22 cellular contexts compared by ENCODE assay signal in genomic region chr17:66630828-66631472, GRCh38.
DNase-seq lines count a peak whose midpoint lies in the region; ATAC-seq, FAIRE-seq and TF ChIP-seq lines count a peak whose summit lies in the region.
"Had no signal": no experiment of that assay in that cellular context is flagged by ENCODE, and none has a peak within 500 bp of the region (broad histone marks: within the 10 kb centered on the region; RNA-seq: fewer than 3 reads in every experiment).

No MANE protein-coding gene starts in this region.

- peaks cover 2% of the 10 kb centered on the region for H3K79me2 ChIP-seq in HepG2 (ENCODE audit: insufficient read depth, low read length)

- H3K9me3 Mint-ChIP-seq in activated naive CD8-positive, alpha-beta T cell treated with anti-CD3 and anti-CD28 coated beads for 36 hours, result no peaks in the 10 kb centered on the region
- no peaks in the 10 kb centered on the region for H3K9me3 Mint-ChIP-seq in MCF 10A (ENCODE audit: unreplicated experiment)
- H3K9me3 Mint-ChIP-seq: CD8-positive, alpha-beta memory T cell; GM23338; HFFc6 had no signal

- H3K27me3 Mint-ChIP-seq in T-helper 17 cell (no peaks in the 10 kb centered on the region), MCF 10A (ENCODE audit: insufficient read depth, unreplicated experiment) (no peaks in the 10 kb centered on the region)
- H3K27me3 Mint-ChIP-seq in activated naive CD8-positive, alpha-beta T cell treated with anti-CD3 and anti-CD28 coated beads for 36 hours, result no peaks in the 10 kb centered on the region
- H3K27me3 Mint-ChIP-seq: CD4-positive, CD25-positive, alpha-beta regulatory T cell had no signal

- H3K9me3 ChIP-seq in T-helper 17 cell (ENCODE audit: control insufficient read depth, low read length, poor library complexity, severe bottlenecking), result no peaks in the 10 kb centered on the region
- H3K9me3 ChIP-seq in HepG2 (ENCODE audit: low read length), result no peaks in the 10 kb centered on the region
- H3K9me3 ChIP-seq: BE2C had no signal

- TF ChIP-seq EP300 in HepG2 (IDR thresholded peaks at IDR 0.05; ENCODE audit: low read depth in 2 of 2, low read length in 2 of 2) (no peak), HepG2 (CRISPR knock-in tag; IDR thresholded peaks at IDR 0.05; ENCODE audit: borderline replicate concordance) (no peak)

- POLR2A ChIA-PET in HepG2 (lab: Yijun Ruan, JAX) (no interaction called here), MCF 10A (lab: Yijun Ruan, JAX) (interaction anchor here (0.7 kb wide), 1 partner anchor 77 kb away, joined by 3 read pairs; no protein-coding TSS in a partner anchor)

- H3K4me3 ChIP-seq in HepG2 (replicated peaks in 1 of 3; ENCODE audit: insufficient read depth in 1 of 3, low read depth in 2 of 3, low read length in 3 of 3), result no peak overlapping the region
- H3K4me3 ChIP-seq: GM23338 had no signal

- no peak for ATAC-seq in T-helper 17 cell
- ATAC-seq in HepG2, result no peak
- ATAC-seq: GM23338, HCT116 had no signal

- H3K4me1 ChIP-seq in HepG2 (ENCODE audit: insufficient read depth, low read length), result no peaks in the 10 kb centered on the region
- H3K4me1 ChIP-seq: BE2C had no signal

- H3K27me3 ChIP-seq in HepG2 (ENCODE audit: control insufficient read depth in 1 of 2, insufficient read depth in 2 of 2, low read length in 2 of 2), result no peaks in the 10 kb centered on the region
- H3K27me3 ChIP-seq: BE2C had no signal

- intact Hi-C loops in HepG2 (cut with micrococcal nuclease; ENCODE audit: unreplicated experiment) (no loop called here), MCF 10A (cut with micrococcal nuclease) (no loop called here)

- 0 out of 5 replicates have a peak, but pooled peaks cover 0 to 1% of the 10 kb centered on the region in 2 experiments for H3K36me3 ChIP-seq in HepG2 (replicated peaks in 1 of 2; ENCODE audit: control insufficient read depth in 1 of 2, insufficient read depth in 2 of 2, low read length in 2 of 2)
- H3K36me3 ChIP-seq: BE2C had no signal

- H3K27ac ChIP-seq in HepG2 (ENCODE audit: extremely low read length, insufficient read depth, low read length) (no peak overlapping the region), caudate nucleus (ENCODE audit: low read depth, low read length) (no peak overlapping the region)
- H3K27ac ChIP-seq: HL-60 had no signal

- in situ Hi-C loops in HepG2 (cut with HindIII; ENCODE audit: extremely low pct_ligation_motif_present, low pct_unique_long_range_greater_than_20kb), result no loop called here

- CTCF ChIA-PET in HepG2 (lab: Yijun Ruan, JAX; ENCODE audit: low intra/inter-chr PET ratio, low total read pairs) (no interaction called here), MCF 10A (lab: Yijun Ruan, JAX) (interaction anchor here (1.1 to 1.9 kb wide), 2 partner anchors 22 to 431 kb away, joined by 3 to 8 read pairs; no protein-coding TSS in a partner anchor)

- FAIRE-seq in HepG2 (lab: Jason Lieb, UNC) (no peak), H54 (lab: Jason Lieb, UNC) (no peak)
- FAIRE-seq: A204.1, G401.6, GM12891 had no signal

- H4K20me1 ChIP-seq in HepG2 (ENCODE audit: insufficient read depth, low read length), result no peaks in the 10 kb centered on the region

- no peak for TF ChIP-seq RAD21 in HepG2 (CRISPR knock-in tag; IDR thresholded peaks at IDR 0.05)

- H3K36me3 Mint-ChIP-seq in T-helper 17 cell (ENCODE audit: low read depth), result no peaks in the 10 kb centered on the region
- peaks cover 6% of the 10 kb centered on the region for H3K36me3 Mint-ChIP-seq in activated naive CD8-positive, alpha-beta T cell treated with anti-CD3 and anti-CD28 coated beads for 36 hours
- H3K36me3 Mint-ChIP-seq in MCF 10A (ENCODE audit: insufficient read depth, unreplicated experiment), result no peaks in the 10 kb centered on the region
- H3K36me3 Mint-ChIP-seq: CD4-positive, CD25-positive, alpha-beta regulatory T cell; CD8-positive, alpha-beta memory T cell had no signal

- H2AFZ ChIP-seq in HepG2 (ENCODE audit: low read length), result no peak overlapping the region
- H2AFZ ChIP-seq: GM23338 had no signal

- no peak for DNase-seq in T-helper 17 cell
- DNase-seq in activated naive CD8-positive, alpha-beta T cell treated with anti-CD3 and anti-CD28 coated beads for 36 hours, result no peak
- no peak for DNase-seq in HepG2 (ENCODE audit: low spot score)
- DNase-seq in H54 (ENCODE audit: insufficient read length, low spot score), result no peak
- no peak for DNase-seq in MCF 10A (ENCODE audit: unreplicated experiment)
- no peak for DNase-seq in caudate nucleus (lab: John Stamatoyannopoulos, UW)
- DNase-seq: ACHN; BE2C; C1 segment of cervical spinal cord; CD4-positive, CD25-positive, alpha-beta regulatory T cell; CD8-positive, alpha-beta memory T cell; COR-L47; DMS 273 treated with DMSO at 0.1 percent for 48 hours; H7; HFFc6; IMR-90 had no signal

- TF ChIP-seq CTCF in HepG2 (CRISPR knock-in tag; IDR thresholded peaks at IDR 0.05) (no peak), MCF 10A (IDR thresholded peaks at IDR 0.05; ENCODE audit: unreplicated experiment) (no peak)

- no peak overlapping the region for H3K9ac ChIP-seq in HepG2 (ENCODE audit: insufficient read depth, low read depth, low read length)

- peaks cover 27% of the 10 kb centered on the region for H3K4me1 Mint-ChIP-seq in T-helper 17 cell
- H3K4me1 Mint-ChIP-seq in activated naive CD8-positive, alpha-beta T cell treated with anti-CD3 and anti-CD28 coated beads for 36 hours, result peaks cover 43% of the 10 kb centered on the region
- H3K4me1 Mint-ChIP-seq in MCF 10A (ENCODE audit: insufficient read depth, unreplicated experiment), result peaks cover 3% of the 10 kb centered on the region

- H3K4me2 ChIP-seq in HepG2 (ENCODE audit: low read depth, low read length), result no peak overlapping the region
- H3K4me2 ChIP-seq: GM23338 had no signal

- H3K4me3 Mint-ChIP-seq in T-helper 17 cell (no peak overlapping the region), MCF 10A (ENCODE audit: unreplicated experiment) (no peak overlapping the region)
- H3K4me3 Mint-ChIP-seq in activated naive CD8-positive, alpha-beta T cell treated with anti-CD3 and anti-CD28 coated beads for 36 hours, result no peak overlapping the region
- H3K4me3 Mint-ChIP-seq: CD4-positive, CD25-positive, alpha-beta regulatory T cell; CD8-positive, alpha-beta memory T cell; GM23338; HFFc6 had no signal

- H3K27ac Mint-ChIP-seq in T-helper 17 cell, result peak overlapping the region; percentile 16
- peak overlapping the region; percentile 8 for H3K27ac Mint-ChIP-seq in activated naive CD8-positive, alpha-beta T cell treated with anti-CD3 and anti-CD28 coated beads for 36 hours
- no peak overlapping the region for H3K27ac Mint-ChIP-seq in MCF 10A (ENCODE audit: low read depth, unreplicated experiment)
- H3K27ac Mint-ChIP-seq: GM23338, HFFc6 had no signal

- no peak for TF ChIP-seq POLR2A in HepG2 (IDR thresholded peaks at IDR 0.05; ENCODE audit: insufficient read depth in 1 of 2, low read depth in 2 of 2, low read length in 2 of 2)
- TF ChIP-seq POLR2A in H54 (IDR thresholded peaks at IDR 0.05; ENCODE audit: low read depth, low read length), result no peak

- no TSS peak for BruUV-seq in HepG2 (replicated peaks; lab: Mats Ljungman, UMichigan)
- BruUV-seq in MCF 10A (replicated peaks; lab: Mats Ljungman, UMichigan), result no TSS peak

- 93% methylated on average over 3 of the region's 3 CpGs for WGBS in HepG2 (ENCODE audit: low lambda C conversion rate)

TF ChIP-seq in HepG2, 621 proteins besides CTCF, POLR2A, EP300 and RAD21:
- TF ChIP-seq KLF9 (CRISPR knock-in tag; IDR thresholded peaks at IDR 0.05; ENCODE audit: low read depth) (no peak), ZKSCAN1 (IDR thresholded peaks at IDR 0.05; ENCODE audit: low read length) (0 out of 2 replicates have a peak, but pooled peaks have one; percentile 56), RCOR2 (CRISPR knock-in tag; IDR thresholded peaks at IDR 0.05) (no peak), KDM1A (CRISPR knock-in tag; IDR thresholded peaks at IDR 0.05) (no peak), ZNF580 (CRISPR knock-in tag; IDR thresholded peaks at IDR 0.05; ENCODE audit: borderline replicate concordance, low read depth) (no peak)
